ENCODE assay signal across 23 cellular contexts in the genomic region with DNA sequence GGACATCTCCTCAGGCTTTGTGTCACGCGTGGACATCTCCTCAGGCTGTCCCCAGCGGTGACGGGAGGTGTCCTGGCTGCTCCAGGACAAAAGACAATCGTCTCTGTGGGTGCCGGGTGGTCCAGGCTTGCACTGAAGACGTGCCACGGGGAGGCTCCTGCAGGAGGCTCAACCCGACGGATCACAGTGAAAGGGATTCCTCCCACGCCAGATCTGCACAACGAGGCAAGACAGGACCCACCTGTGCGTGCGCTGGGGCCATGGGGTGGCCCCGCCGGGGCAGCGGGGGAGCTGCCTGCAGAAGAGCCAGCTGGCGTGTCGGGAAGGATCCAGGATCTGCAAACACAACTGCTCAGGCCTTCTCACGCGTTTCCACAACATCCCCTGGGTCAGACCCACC. TPM values are rescaled to one million over a fixed set of nuclear protein-coding genes. Genes with fewer than 3 reads are reported as not detected.
"Had no signal": no experiment of that assay in that cellular context is flagged by ENCODE, and none has a peak within 500 bp of the region (broad histone marks: within the 10 kb centered on the region; RNA-seq: fewer than 3 reads in every experiment).

No MANE protein-coding gene starts in this region.

- H3K9me3 ChIP-seq: SJCRH30 had no signal

- H3K4me3 ChIP-seq: SJCRH30 had no signal

- H3K36me3 ChIP-seq: SJCRH30 had no signal

- ATAC-seq: SK-N-SH treated with all-trans-retinoic acid at 6 μM for 48 hours had no signal

- FAIRE-seq: HTR-8/SVneo, RCC 7860 had no signal

- H3K4me1 ChIP-seq: SJCRH30 had no signal

- H3K27ac ChIP-seq: HL-60, SJCRH30 had no signal

- DNase-seq: KBM-7, MV-4-11, NCI-H1048, NCI-H1105, NCI-H1417, NCI-H1436 treated with DMSO at 0.1 percent for 48 hours, NCI-H1694, NCI-H1930, NCI-H2081, NCI-H2107, NCI-H2227 treated with DMSO at 0.1 percent for 48 hours, NCI-H524, NCI-H526 treated with DMSO at 0.1 percent for 48 hours, NCI-H748 treated with DMSO at 0.1 percent for 48 hours, RPMI8226, SHP77 treated with DMSO at 0.1 percent for 48 hours, SJCRH30 had no signal

RNA-seq across cellular contexts. Expression of a gene that starts 18.8 kb away (rescaled TPM):
- total RNA-seq: LHCN-M2 had no signal
- polyA plus RNA-seq: IgD-negative memory B cell had no signal
